23 cellular contexts compared by ENCODE assay signal in genomic region chr22:44396021-44396726, GRCh38.
A peak's percentile ranks its signal among the peaks of the same experiment; 100 is the strongest.
DNase-seq lines count a peak whose midpoint lies in the region; ATAC-seq and TF ChIP-seq lines count a peak whose summit lies in the region.
"Had no signal": no experiment of that assay in that cellular context is flagged by ENCODE, and none has a peak within 500 bp of the region (broad histone marks: within the 10 kb centered on the region; RNA-seq: fewer than 3 reads in every experiment).

No MANE protein-coding gene starts in this region.

- no peak overlapping the region for H3K23ac ChIP-seq in H9 (ENCODE audit: insufficient read length, low read depth, low read length)

- H3K4me3 Mint-ChIP-seq in CD14-positive monocyte, result no peak overlapping the region
- no peak overlapping the region for H3K4me3 Mint-ChIP-seq in H9
- no peak overlapping the region for H3K4me3 Mint-ChIP-seq in endodermal cell
- H3K4me3 Mint-ChIP-seq: activated CD4-positive, alpha-beta memory T cell treated with anti-CD3 and anti-CD28 coated beads, Interleukin-2, amount 10 ng/mL, durations not matched to agents 7 days and 5 days; activated T-helper 1 cell treated with anti-CD3 and anti-CD28 coated beads, Interleukin-12 subunit alpha, Interleukin-12 subunit beta, Interleukin-2, Interleukin-4 antibody, amounts not matched to agents 30 ng/mL and 10 ng/mL and 1 ng/mL, durations not matched to agents 14 hours and 24 hours and 36 hours had no signal

- no peak overlapping the region for H2AK5ac ChIP-seq in H9 (ENCODE audit: insufficient read length, low read length)

- H2BK120ac ChIP-seq in H9 (ENCODE audit: low read depth, low read length, poor library complexity, severe bottlenecking), result no peak overlapping the region

- no peak for ATAC-seq in GM18868 (IDR thresholded peaks at IDR 0.05; ENCODE audit: unreplicated experiment)
- ATAC-seq: HCT116, heart left ventricle, pancreas had no signal

- H3K27me3 Mint-ChIP-seq in CD14-positive monocyte (ENCODE audit: low read depth in 3 of 3) (peaks cover 3 to 6% (median 6%) of the 10 kb centered on the region in 3 donors), H9 (ENCODE audit: low read depth) (peaks cover 6% of the 10 kb centered on the region), endodermal cell (ENCODE audit: insufficient read depth) (peaks cover 2% of the 10 kb centered on the region)
- H3K27me3 Mint-ChIP-seq: activated CD4-positive, alpha-beta memory T cell treated with anti-CD3 and anti-CD28 coated beads, Interleukin-2, amount 10 ng/mL, durations not matched to agents 7 days and 5 days had no signal

- H3K9me3 ChIP-seq in H9 (ENCODE audit: control insufficient read depth, low read depth, low read length) (no peaks in the 10 kb centered on the region), endodermal cell (ENCODE audit: control insufficient read depth, low read length) (no peaks in the 10 kb centered on the region)
- H3K9me3 ChIP-seq: Caco-2, heart left ventricle, pancreas, SJCRH30 had no signal

- no peak overlapping the region for H4K8ac ChIP-seq in H9 (replicated peaks; ENCODE audit: insufficient read length, low read depth, low read length)

- no peaks in the 10 kb centered on the region for H3K36me3 ChIP-seq in endodermal cell (ENCODE audit: control insufficient read depth, insufficient read depth, low read length)
- H3K36me3 ChIP-seq: heart left ventricle, pancreas, SJCRH30 had no signal

- H3K4me1 ChIP-seq in H9 (ENCODE audit: insufficient read depth, low read length) (no peaks in the 10 kb centered on the region), endodermal cell (ENCODE audit: control insufficient read depth, insufficient read depth, low read length) (no peaks in the 10 kb centered on the region)
- H3K4me1 ChIP-seq: Caco-2, heart left ventricle, pancreas, SJCRH30 had no signal

- H3T11ph ChIP-seq in H9 (ENCODE audit: low read length), result no peak overlapping the region

- H3K23me2 ChIP-seq in H9 (ENCODE audit: insufficient read length, low read depth, low read length, poor library complexity, severe bottlenecking), result no peaks in the 10 kb centered on the region

- peaks cover 0 to 1% (median 0%) of the 10 kb centered on the region in 7 donors for H3K9me3 Mint-ChIP-seq in CD14-positive monocyte
- H3K9me3 Mint-ChIP-seq in H9, result no peaks in the 10 kb centered on the region; a peak in 1 of 5 replicates
- H3K9me3 Mint-ChIP-seq in endodermal cell, result no peaks in the 10 kb centered on the region
- H3K9me3 Mint-ChIP-seq: activated CD4-positive, alpha-beta memory T cell treated with anti-CD3 and anti-CD28 coated beads, Interleukin-2, amount 10 ng/mL, durations not matched to agents 7 days and 5 days; activated T-helper 1 cell treated with anti-CD3 and anti-CD28 coated beads, Interleukin-12 subunit alpha, Interleukin-12 subunit beta, Interleukin-2, Interleukin-4 antibody, amounts not matched to agents 30 ng/mL and 10 ng/mL and 1 ng/mL, durations not matched to agents 14 hours and 24 hours and 36 hours had no signal

- no peak overlapping the region for H3K4ac ChIP-seq in H9 (ENCODE audit: low read depth, low read length)

- H3K27ac Mint-ChIP-seq in CD14-positive monocyte, result peak overlapping the region in 1 of 7 donors; percentile 22
- peak overlapping the region in 1 of 3 experiments; percentile 27; a peak in 1 of 7 replicates for H3K27ac Mint-ChIP-seq in H9
- no peak overlapping the region for H3K27ac Mint-ChIP-seq in endodermal cell
- H3K27ac Mint-ChIP-seq: activated CD4-positive, alpha-beta memory T cell treated with anti-CD3 and anti-CD28 coated beads, Interleukin-2, amount 10 ng/mL, durations not matched to agents 7 days and 5 days; activated T-helper 1 cell treated with anti-CD3 and anti-CD28 coated beads, Interleukin-12 subunit alpha, Interleukin-12 subunit beta, Interleukin-2, Interleukin-4 antibody, amounts not matched to agents 30 ng/mL and 10 ng/mL and 1 ng/mL, durations not matched to agents 14 hours and 24 hours and 36 hours had no signal

- no peak overlapping the region for H3K4me3 ChIP-seq in endodermal cell (ENCODE audit: low read length)
- H3K4me3 ChIP-seq: heart left ventricle, pancreas, SJCRH30 had no signal

- no peak overlapping the region for H3K56ac ChIP-seq in H9 (ENCODE audit: insufficient read length, low read depth, low read length)

- no peaks in the 10 kb centered on the region for H3K27me3 ChIP-seq in H9 (ENCODE audit: insufficient read depth, low read length)
- H3K27me3 ChIP-seq in endodermal cell (ENCODE audit: control insufficient read depth, insufficient read depth, low read length, poor library complexity, severe bottlenecking), result no peaks in the 10 kb centered on the region
- H3K27me3 ChIP-seq: pancreas, SJCRH30 had no signal

- H3K79me2 ChIP-seq in H9 (ENCODE audit: insufficient read depth, low read length), result no peaks in the 10 kb centered on the region

- no peak overlapping the region for H4K5ac ChIP-seq in H9 (ENCODE audit: insufficient read length, low read depth, low read length)

- no peak overlapping the region for H2AFZ ChIP-seq in H9 (ENCODE audit: low read length)

- H3K36me3 Mint-ChIP-seq in CD14-positive monocyte (no peaks in the 10 kb centered on the region), H9 (ENCODE audit: insufficient read depth in 1 of 3, low read depth in 3 of 3) (no peaks in the 10 kb centered on the region), endodermal cell (ENCODE audit: low read depth) (no peaks in the 10 kb centered on the region)

- no CpG with 5 or more reads among the region's 12 CpGs for WGBS in H9 (ENCODE audit: extremely low coverage, insufficient read length, low lambda C conversion rate)
- WGBS in endodermal cell (ENCODE audit: insufficient coverage in 1 of 2, insufficient read length in 1 of 2), 2 experiments, result 92 to 98% methylated on average over 7 to 12 of the region's 12 CpGs

- H3K18ac ChIP-seq in H9 (ENCODE audit: insufficient read length, low read depth, low read length), result no peak overlapping the region

- intact Hi-C loops in CD14-positive monocyte (cut with micrococcal nuclease), result no loop called here

- no peak overlapping the region for H2BK12ac ChIP-seq in H9 (ENCODE audit: insufficient read length, low read depth, low read length)

- H4K91ac ChIP-seq in H9 (ENCODE audit: insufficient read length, low read depth, low read length), result no peak overlapping the region

- TF ChIP-seq CTCF in CD14-positive monocyte (IDR thresholded peaks at IDR 0.05) (no peak), H9 (conservative IDR thresholded peaks at IDR 0.05) (no peak), endodermal cell (conservative IDR thresholded peaks at IDR 0.05) (no peak)

- DNase-seq in CD14-positive monocyte (ENCODE audit: low spot score) (peak; percentile 25), H9 (peak; percentile 12), endodermal cell (peak; percentile 4), retina (peak; percentile 0), NCI-H2171 (lab: John Stamatoyannopoulos, UW) (no peak)
- no peak for DNase-seq in stimulated activated CD4-positive, alpha-beta T cell treated with anti-CD3 and anti-CD28 coated beads, Interleukin-2, amount 100 ng/mL, for 48 hours
- DNase-seq: activated CD4-positive, alpha-beta memory T cell treated with anti-CD3 and anti-CD28 coated beads, Interleukin-2, amount 10 ng/mL, durations not matched to agents 7 days and 5 days; activated CD4-positive, CD25-positive, alpha-beta regulatory T cell; cortex of kidney; KG1; MV-4-11; NCI-H1694 treated with DMSO at 0.1 percent for 48 hours; NCI-H748 treated with DMSO at 0.1 percent for 48 hours; SJCRH30; stimulated activated CD4-positive, alpha-beta T cell treated with anti-CD3 and anti-CD28 coated beads, Interleukin-1b, Interleukin-23, amount 100 ng/mL, for 48 hours; stimulated activated naive CD4-positive, alpha-beta T cell treated with Interleukin-2 at 50 U/mL for 16 hours; trophoblast cell had no signal

- H3K9ac ChIP-seq in H9 (ENCODE audit: extremely low read depth, insufficient read length, low read length) (no peak overlapping the region), endodermal cell (ENCODE audit: extremely low read depth, low read length, poor library complexity, severe bottlenecking) (no peak overlapping the region)

- no peak overlapping the region for H2BK20ac ChIP-seq in H9 (ENCODE audit: low read depth, low read length, poor library complexity, severe bottlenecking)

- H3K4me2 ChIP-seq in H9 (ENCODE audit: insufficient read depth, insufficient read length, low read length), result no peak overlapping the region

- no peaks in the 10 kb centered on the region for H4K20me1 ChIP-seq in H9 (ENCODE audit: control insufficient read depth, insufficient read depth, insufficient read length)

- H3K79me1 ChIP-seq in H9 (ENCODE audit: insufficient read depth, low read depth, low read length, poor library complexity, severe bottlenecking), result no peaks in the 10 kb centered on the region

- H3K4me1 Mint-ChIP-seq in CD14-positive monocyte (no peaks in the 10 kb centered on the region), H9 (peaks cover 12 to 16% of the 10 kb centered on the region in 2 experiments), endodermal cell (peaks cover 3% of the 10 kb centered on the region)
- H3K4me1 Mint-ChIP-seq: activated CD4-positive, alpha-beta memory T cell treated with anti-CD3 and anti-CD28 coated beads, Interleukin-2, amount 10 ng/mL, durations not matched to agents 7 days and 5 days had no signal

- no peak overlapping the region for H3K27ac ChIP-seq in H9 (ENCODE audit: insufficient read length, low read depth, low read length)
- H3K27ac ChIP-seq in endodermal cell (ENCODE audit: low read depth, low read length), result no peak overlapping the region
- H3K27ac ChIP-seq: heart left ventricle, pancreas, SJCRH30 had no signal

- H2BK5ac ChIP-seq in H9 (ENCODE audit: insufficient read length, low read length), result no peak overlapping the region

- no peak overlapping the region for H2BK15ac ChIP-seq in H9 (ENCODE audit: low read depth, low read length)

- H3K14ac ChIP-seq in H9 (ENCODE audit: insufficient read depth, low read length), result no peak overlapping the region

Comparison
In these comparisons a context has a peak if more than half of its experiments do, and no peak if none do; other contexts are left out.
1. DNase-seq: peak in CD14-positive monocyte (single experiment), H9 (single experiment), endodermal cell (single experiment) and retina (single experiment); none in NCI-H2171 (single experiment) and stimulated activated CD4-positive, alpha-beta T cell treated with anti-CD3 and anti-CD28 coated beads, Interleukin-2, amount 100 ng/mL, for 48 hours (0 of 2).